ENCODE assay signal across 8 cellular contexts in the genomic region with DNA sequence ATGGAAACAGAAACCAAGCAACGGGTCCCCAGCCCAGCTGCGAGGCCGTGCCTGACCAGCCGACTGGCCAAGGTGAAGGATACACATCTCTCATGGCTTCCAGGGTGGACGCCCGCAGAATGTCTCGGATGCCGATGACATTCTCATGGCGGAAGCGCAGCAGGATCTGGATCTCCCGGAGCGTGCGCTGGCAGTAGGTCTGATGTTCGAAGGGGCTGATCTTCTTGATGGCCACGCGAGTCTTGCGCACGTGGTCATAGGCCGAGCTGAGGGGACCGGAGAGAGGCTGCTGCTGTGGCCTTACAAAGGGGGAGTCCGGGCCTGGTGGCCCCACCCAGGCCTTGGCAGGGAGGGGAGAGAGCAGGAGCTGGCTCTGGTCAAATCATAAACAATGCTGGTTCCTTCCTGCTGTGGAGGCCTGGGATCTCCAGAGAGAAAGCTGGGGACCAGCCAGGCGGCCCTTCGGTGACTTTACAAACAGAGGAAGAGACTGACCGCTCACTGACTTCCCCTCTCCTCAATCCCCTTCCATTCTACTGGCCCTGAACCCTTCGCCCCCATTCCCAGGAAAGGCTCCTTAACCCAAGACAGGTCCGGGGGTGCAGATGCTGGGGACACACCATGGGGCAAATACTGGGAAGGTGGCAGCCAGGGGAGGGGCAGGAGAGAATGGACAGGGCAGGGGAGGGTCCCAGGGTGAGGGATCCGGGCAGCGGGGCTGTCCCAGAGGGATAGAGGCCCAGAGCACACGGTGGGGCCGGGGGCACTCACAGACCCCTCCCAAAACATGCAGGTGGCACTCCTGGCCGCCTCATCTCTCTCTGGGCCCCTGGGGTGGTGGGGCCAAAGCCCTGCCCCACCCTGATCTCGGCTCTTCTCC. TPM values are rescaled to one million over a fixed set of nuclear protein-coding genes. Genes with fewer than 3 reads are reported as not detected.
DNase-seq lines count a peak whose midpoint lies in the region; ATAC-seq and TF ChIP-seq lines count a peak whose summit lies in the region.

No MANE protein-coding gene starts in this region.

- H3K9me3 Mint-ChIP-seq in nephron: no peaks in the 10 kb centered on the region

- TF ChIP-seq POLR2A in Peyer's patch (IDR thresholded peaks at IDR 0.05) (no peak), esophagus muscularis mucosa (IDR thresholded peaks at IDR 0.05; ENCODE audit: low read depth) (no peak)

- peaks cover 13% of the 10 kb centered on the region for H3K36me3 Mint-ChIP-seq in nephron (ENCODE audit: low read depth)

- POLR2A ChIA-PET in BJ (lab: Charles Lee): no interaction called here

- H3K27ac ChIP-seq in Peyer's patch: peak overlapping the region; percentile 89 to 99 (median 96)
- peak overlapping the region; percentile 91 to 93 (median 92) for H3K27ac ChIP-seq in esophagus muscularis mucosa (replicated peaks in 1 of 4)

- intact Hi-C loops in esophagus muscularis mucosa (cut with DNase I): no loop called here

- TF ChIP-seq EP300 in esophagus muscularis mucosa (IDR thresholded peaks at IDR 0.05): no peak

- H3K27me3 Mint-ChIP-seq in nephron (ENCODE audit: low read depth): no peaks in the 10 kb centered on the region

- peaks cover 24% of the 10 kb centered on the region for H3K4me1 Mint-ChIP-seq in nephron

- H3K36me3 ChIP-seq in BJ (ENCODE audit: control insufficient read depth, insufficient read depth, low read length) (peaks cover 10% of the 10 kb centered on the region), Peyer's patch (peaks cover 0 to 31% (median 0%) of the 10 kb centered on the region in 3 donors), esophagus muscularis mucosa (peaks cover 15 to 41% (median 35%) of the 10 kb centered on the region in 4 donors)

- H3K4me3 Mint-ChIP-seq in nephron: peak overlapping the region; percentile 93 to 95 (median 94)

- peak overlapping the region; percentile 96 to 98 (median 96) for H3K27ac Mint-ChIP-seq in nephron

- peak overlapping the region; percentile 96 for H3K4me3 ChIP-seq in BJ (ENCODE audit: low read depth, low read length)
- H3K4me3 ChIP-seq in Peyer's patch: peak overlapping the region; percentile 70 to 99 (median 90)
- peak overlapping the region; percentile 67 to 96 (median 90) for H3K4me3 ChIP-seq in esophagus muscularis mucosa

- no peak for DNase-seq in BJ (ENCODE audit: low read depth)
- DNase-seq in Peyer's patch: peak in 2 of 3 donors; percentile 65
- DNase-seq in esophagus muscularis mucosa (ENCODE audit: extremely low spot score): peak; percentile 92
- no peak for DNase-seq in effector CD4-positive, alpha-beta T cell
- DNase-seq in NCI-H524 (lab: John Stamatoyannopoulos, UW): no peak
- no peak for DNase-seq in DMS53 (lab: John Stamatoyannopoulos, UW)

- no peak for ATAC-seq in HG03097 (IDR thresholded peaks at IDR 0.05; ENCODE audit: low FRiP score, unreplicated experiment)

- 31% methylated on average over 30 of the region's 32 CpGs for WGBS in esophagus muscularis mucosa

- H3K4me1 ChIP-seq in Peyer's patch (peaks cover 3 to 49% (median 9%) of the 10 kb centered on the region in 4 donors), esophagus muscularis mucosa (peaks cover 25 to 44% (median 38%) of the 10 kb centered on the region in 4 donors)

- H3K9me3 ChIP-seq in Peyer's patch: no peaks in the 10 kb centered on the region
- H3K9me3 ChIP-seq in esophagus muscularis mucosa: no peaks in the 10 kb centered on the region

- CTCF ChIA-PET in BJ (lab: Yijun Ruan, JAX): interaction anchor here (2.2 kb wide), 1 partner anchor 9 kb away, joined by 7 read pairs; a partner anchor contains a TSS

- H3K27me3 ChIP-seq in BJ (ENCODE audit: control insufficient read depth, insufficient read depth, low read length) (no peaks in the 10 kb centered on the region), Peyer's patch (no peaks in the 10 kb centered on the region), esophagus muscularis mucosa (no peaks in the 10 kb centered on the region)

- TF ChIP-seq CTCF in BJ (IDR thresholded peaks at IDR 0.05; ENCODE audit: insufficient read depth, low read depth, low read length): no peak
- TF ChIP-seq CTCF in Peyer's patch (IDR thresholded peaks at IDR 0.05): no peak
- TF ChIP-seq CTCF in esophagus muscularis mucosa (IDR thresholded peaks at IDR 0.05): no peak
- no peak for TF ChIP-seq CTCF in nephron (IDR thresholded peaks at IDR 0.05; ENCODE audit: unreplicated experiment in 3 of 3)

RNA-seq across cellular contexts. Expression of a gene that starts 1.0 kb away (rescaled TPM):
- polyA plus RNA-seq in BJ (2011; rRNA removed): 94.8 and 168 TPM in 2 replicates
- polyA minus RNA-seq in BJ (2011; rRNA and poly(A)+ RNA removed): 25.5 and 45.3 TPM in 2 replicates
- total RNA-seq in Peyer's patch (100 to 1,000 TPM; 131 to 249 (median 191) TPM), esophagus muscularis mucosa (10 to 100 TPM; 40.4 to 70.8 (median 56.9) TPM)

RNA-seq across cellular contexts. Expression of a gene that starts 8.6 kb away (rescaled TPM):
- polyA plus RNA-seq in BJ (2011; rRNA removed): 1.2 and 2.0 TPM in 2 replicates
- polyA minus RNA-seq in BJ (2011; rRNA and poly(A)+ RNA removed): 1.4 TPM in 1 of 2 replicates, not detected in the other
- total RNA-seq in Peyer's patch (10 to 100 TPM in 3 of 4 donors, 1 to 10 TPM in 1; 9.1 to 25.6 (median 14.6) TPM), esophagus muscularis mucosa (1 to 10 TPM in 3 of 4 donors, under 1 TPM in 1; 0.66 to 3.7 (median 2.2) TPM)

RNA-seq across cellular contexts. Expression of a gene that starts 26.0 kb away (rescaled TPM):
- 34.6 and 49.1 TPM in 2 replicates for polyA plus RNA-seq in BJ (2011; rRNA removed)
- polyA minus RNA-seq in BJ (2011; rRNA and poly(A)+ RNA removed): 11.3 and 13.7 TPM in 2 replicates
- total RNA-seq in Peyer's patch (100 to 1,000 TPM in 2 of 4 donors, 10 to 100 TPM in 2; 85.8 to 144 (median 113) TPM), esophagus muscularis mucosa (100 to 1,000 TPM in 3 of 4 donors, 10 to 100 TPM in 1; 72.7 to 222 (median 154) TPM)

RNA-seq across cellular contexts. Expression of a gene that starts 30.3 kb away (rescaled TPM):
- 0.04 TPM in 2 replicates for polyA plus RNA-seq in BJ (2011; rRNA removed)
- 0.14 TPM in 1 of 2 replicates, not detected in the other for polyA minus RNA-seq in BJ (2011; rRNA and poly(A)+ RNA removed)
- total RNA-seq in Peyer's patch (1 to 10 TPM in 3 of 4 donors, under 1 TPM in 1; 0.53 to 3.4 (median 2.2) TPM), esophagus muscularis mucosa (1 to 10 TPM in 1 of 4 donors, under 1 TPM in 3; 0.42 to 1.3 (median 0.67) TPM)

RNA-seq across cellular contexts. Expression of a gene that starts 46.2 kb away (rescaled TPM):
- polyA plus RNA-seq in BJ (2011; rRNA removed): 143 and 209 TPM in 2 replicates
- polyA minus RNA-seq in BJ (2011; rRNA and poly(A)+ RNA removed): 281 and 476 TPM in 2 replicates
- 10 to 100 TPM; 43.7 to 79.4 (median 56.6) TPM for total RNA-seq in Peyer's patch
- 10 to 100 TPM; 43.6 to 61.3 (median 51.5) TPM for total RNA-seq in esophagus muscularis mucosa

Comparison
In these comparisons a context has a peak if more than half of its experiments do, and no peak if none do; other contexts are left out.
1. DNase-seq: peak in Peyer's patch (2 of 3) and esophagus muscularis mucosa (single experiment); none in BJ (single experiment), effector CD4-positive, alpha-beta T cell (single experiment), NCI-H524 (0 of 2) and DMS53 (single experiment).
2. Peak in every context shown above with its lines, with median percentiles within 50 percentile points of each other: H3K4me3 ChIP-seq.